In genomic region chr12:7439579-7440505, GRCh38 we compare ENCODE assay signal across 8 cellular contexts. TPM values are rescaled to one million over a fixed set of nuclear protein-coding genes. Genes with fewer than 3 reads are reported as not detected.
A peak's percentile ranks its signal among the peaks of the same experiment; 100 is the strongest.
DNase-seq lines count a peak whose midpoint lies in the region; ATAC-seq, FAIRE-seq and TF ChIP-seq lines count a peak whose summit lies in the region.

No MANE protein-coding gene starts in this region.

- 10 to 14% methylated on average over 77 to 84 of the region's 84 CpGs for WGBS in pancreas, 2 donors

- no peak for TF ChIP-seq CTCF in NB4 (IDR thresholded peaks at IDR 0.05; ENCODE audit: low read depth, low read length)
- TF ChIP-seq CTCF in fibroblast of villous mesenchyme (IDR thresholded peaks at IDR 0.05; ENCODE audit: insufficient read depth, low read depth, low read length) = no peak
- no peak for TF ChIP-seq CTCF in pancreas (IDR thresholded peaks at IDR 0.05)

- peaks cover 0 to 4% (median 0%) of the 10 kb centered on the region in 4 donors for H3K27me3 ChIP-seq in pancreas

- FAIRE-seq in pancreas (lab: Jason Lieb, UNC) = no peak

- peak; percentile 85 to 97 (median 92) for ATAC-seq in pancreas

- H3K36me3 ChIP-seq in pancreas = no peaks in the 10 kb centered on the region

- H3K4me3 ChIP-seq in NB4 (ENCODE audit: low read depth, low read length) (peak overlapping the region; percentile 65), fibroblast of villous mesenchyme (ENCODE audit: low read depth, low read length) (peak overlapping the region; percentile 56), pancreas (peak overlapping the region in 3 of 4 donors; percentile 23 to 43 (median 36))

- H3K4me1 ChIP-seq in pancreas = no peaks in the 10 kb centered on the region

- no peaks in the 10 kb centered on the region for H3K9me3 ChIP-seq in pancreas

- no peak overlapping the region for H3K27ac ChIP-seq in pancreas

- DNase-seq in NB4 (ENCODE audit: low read depth) = peak; percentile 83
- DNase-seq in activated T-cell treated with anti-CD3 and anti-CD28 coated beads, Interleukin-2, amount 50 U/mL, for 1 hour = peak; percentile 50
- peak; percentile 63 for DNase-seq in fibroblast of villous mesenchyme (ENCODE audit: low read depth)
- DNase-seq in pancreas = peak; percentile 39 to 73 (median 48)
- no peak for DNase-seq in GF-D8 (lab: John Stamatoyannopoulos, UW)
- DNase-seq in occipital lobe (lab: John Stamatoyannopoulos, UW) = no peak
- DNase-seq in globus pallidus (ENCODE audit: low spot score) = no peak
- no peak for DNase-seq in pons (ENCODE audit: low spot score)

- intact Hi-C loops in pancreas (cut with DNase I) = no loop called here

- no peak for TF ChIP-seq POLR2A in NB4 (IDR thresholded peaks at IDR 0.05; ENCODE audit: extremely low read depth, insufficient read length)

RNA-seq across cellular contexts. Expression of gene CD163L1, which starts 4.1 kb away (rescaled TPM):
- total RNA-seq in fibroblast of villous mesenchyme (7.3 and 11.0 TPM in 2 replicates), pancreas (1 to 10 TPM in 5 of 6 donors, under 1 TPM in 1; 0.43 to 3.8 (median 1.2) TPM), occipital lobe (1.7 TPM)
- polyA plus RNA-seq in pancreas = 1 to 10 TPM in 1 of 2 donors, under 1 TPM in 1; 0.54 to 1.6 TPM

Comparison
In these comparisons a context has a peak if more than half of its experiments do, and no peak if none do; other contexts are left out.
1. DNase-seq: peak in NB4 (single experiment), activated T-cell treated with anti-CD3 and anti-CD28 coated beads, Interleukin-2, amount 50 U/mL, for 1 hour (single experiment), fibroblast of villous mesenchyme (single experiment) and pancreas (6 of 6); none in GF-D8 (single experiment), occipital lobe (single experiment), globus pallidus (single experiment) and pons (single experiment).
2. Peak in every context shown above with its lines, with median percentiles within 50 percentile points of each other: H3K4me3 ChIP-seq.